1 cellular context compared by ENCODE assay signal in the genomic region with DNA sequence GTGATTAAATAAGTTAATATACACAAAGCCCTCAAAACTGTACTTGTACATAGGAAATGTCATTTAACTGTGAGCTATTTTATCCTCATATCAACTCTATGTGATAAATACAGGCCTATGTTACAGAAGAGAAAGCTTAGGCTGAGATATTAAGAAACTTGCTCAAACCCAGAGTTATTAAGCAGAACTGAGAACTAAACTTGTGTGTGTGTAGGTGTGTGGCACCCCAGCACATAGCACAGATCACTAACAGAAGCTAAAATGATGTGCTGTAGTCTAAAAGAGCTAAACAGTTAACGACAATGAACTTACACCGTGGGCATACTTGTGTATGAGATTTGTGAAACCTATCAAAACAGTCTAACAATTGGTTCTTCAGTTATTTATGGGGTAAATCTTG.
TF ChIP-seq lines count a peak whose summit lies in the region.

No MANE protein-coding gene starts in this region.

TF ChIP-seq in HepG2, 621 proteins besides CTCF, POLR2A, EP300 and RAD21 (continued from another document):
- TF ChIP-seq, protein P1, sequence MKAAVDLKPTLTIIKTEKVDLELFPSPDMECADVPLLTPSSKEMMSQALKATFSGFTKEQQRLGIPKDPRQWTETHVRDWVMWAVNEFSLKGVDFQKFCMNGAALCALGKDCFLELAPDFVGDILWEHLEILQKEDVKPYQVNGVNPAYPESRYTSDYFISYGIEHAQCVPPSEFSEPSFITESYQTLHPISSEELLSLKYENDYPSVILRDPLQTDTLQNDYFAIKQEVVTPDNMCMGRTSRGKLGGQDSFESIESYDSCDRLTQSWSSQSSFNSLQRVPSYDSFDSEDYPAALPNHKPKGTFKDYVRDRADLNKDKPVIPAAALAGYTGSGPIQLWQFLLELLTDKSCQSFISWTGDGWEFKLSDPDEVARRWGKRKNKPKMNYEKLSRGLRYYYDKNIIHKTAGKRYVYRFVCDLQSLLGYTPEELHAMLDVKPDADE (CRISPR knock-in tag; IDR thresholded peaks at IDR 0.05) = no peak
- TF ChIP-seq ZNF431 (CRISPR knock-in tag; IDR thresholded peaks at IDR 0.05; ENCODE audit: borderline replicate concordance, low read depth) (no peak), ZFX (CRISPR knock-in tag; IDR thresholded peaks at IDR 0.05; ENCODE audit: low read depth) (no peak)
- TF ChIP-seq, protein P2, sequence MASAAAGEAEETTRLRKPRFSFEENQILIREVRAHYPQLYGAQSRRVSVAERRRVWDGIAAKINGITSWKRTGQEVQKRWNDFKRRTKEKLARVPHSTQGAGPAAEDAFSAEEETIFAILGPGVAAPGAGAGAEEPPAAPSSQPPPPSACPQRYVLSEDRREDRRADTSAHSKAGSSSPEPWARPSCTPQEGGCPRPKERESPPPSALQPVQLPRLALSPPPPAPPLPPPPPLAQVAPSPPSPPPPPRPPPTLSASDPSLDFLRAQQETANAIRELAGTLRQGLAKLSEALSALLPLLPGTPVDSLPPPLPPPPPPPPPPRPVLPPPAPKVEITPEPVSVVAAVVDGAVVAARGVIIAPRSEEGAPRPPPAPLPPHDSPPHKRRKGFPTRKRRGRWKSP (CRISPR knock-in tag; IDR thresholded peaks at IDR 0.05) = no peak
- TF ChIP-seq, protein P3, sequence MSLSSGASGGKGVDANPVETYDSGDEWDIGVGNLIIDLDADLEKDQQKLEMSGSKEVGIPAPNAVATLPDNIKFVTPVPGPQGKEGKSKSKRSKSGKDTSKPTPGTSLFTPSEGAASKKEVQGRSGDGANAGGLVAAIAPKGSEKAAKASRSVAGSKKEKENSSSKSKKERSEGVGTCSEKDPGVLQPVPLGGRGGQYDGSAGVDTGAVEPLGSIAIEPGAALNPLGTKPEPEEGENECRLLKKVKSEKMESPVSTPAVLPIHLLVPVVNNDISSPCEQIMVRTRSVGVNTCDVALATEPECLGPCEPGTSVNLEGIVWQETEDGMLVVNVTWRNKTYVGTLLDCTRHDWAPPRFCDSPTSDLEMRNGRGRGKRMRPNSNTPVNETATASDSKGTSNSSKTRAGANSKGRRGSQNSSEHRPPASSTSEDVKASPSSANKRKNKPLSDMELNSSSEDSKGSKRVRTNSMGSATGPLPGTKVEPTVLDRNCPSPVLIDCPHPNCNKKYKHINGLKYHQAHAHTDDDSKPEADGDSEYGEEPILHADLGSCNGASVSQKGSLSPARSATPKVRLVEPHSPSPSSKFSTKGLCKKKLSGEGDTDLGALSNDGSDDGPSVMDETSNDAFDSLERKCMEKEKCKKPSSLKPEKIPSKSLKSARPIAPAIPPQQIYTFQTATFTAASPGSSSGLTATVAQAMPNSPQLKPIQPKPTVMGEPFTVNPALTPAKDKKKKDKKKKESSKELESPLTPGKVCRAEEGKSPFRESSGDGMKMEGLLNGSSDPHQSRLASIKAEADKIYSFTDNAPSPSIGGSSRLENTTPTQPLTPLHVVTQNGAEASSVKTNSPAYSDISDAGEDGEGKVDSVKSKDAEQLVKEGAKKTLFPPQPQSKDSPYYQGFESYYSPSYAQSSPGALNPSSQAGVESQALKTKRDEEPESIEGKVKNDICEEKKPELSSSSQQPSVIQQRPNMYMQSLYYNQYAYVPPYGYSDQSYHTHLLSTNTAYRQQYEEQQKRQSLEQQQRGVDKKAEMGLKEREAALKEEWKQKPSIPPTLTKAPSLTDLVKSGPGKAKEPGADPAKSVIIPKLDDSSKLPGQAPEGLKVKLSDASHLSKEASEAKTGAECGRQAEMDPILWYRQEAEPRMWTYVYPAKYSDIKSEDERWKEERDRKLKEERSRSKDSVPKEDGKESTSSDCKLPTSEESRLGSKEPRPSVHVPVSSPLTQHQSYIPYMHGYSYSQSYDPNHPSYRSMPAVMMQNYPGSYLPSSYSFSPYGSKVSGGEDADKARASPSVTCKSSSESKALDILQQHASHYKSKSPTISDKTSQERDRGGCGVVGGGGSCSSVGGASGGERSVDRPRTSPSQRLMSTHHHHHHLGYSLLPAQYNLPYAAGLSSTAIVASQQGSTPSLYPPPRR (CRISPR knock-in tag; IDR thresholded peaks at IDR 0.05; ENCODE audit: borderline replicate concordance) = no peak
- TF ChIP-seq, protein P4, sequence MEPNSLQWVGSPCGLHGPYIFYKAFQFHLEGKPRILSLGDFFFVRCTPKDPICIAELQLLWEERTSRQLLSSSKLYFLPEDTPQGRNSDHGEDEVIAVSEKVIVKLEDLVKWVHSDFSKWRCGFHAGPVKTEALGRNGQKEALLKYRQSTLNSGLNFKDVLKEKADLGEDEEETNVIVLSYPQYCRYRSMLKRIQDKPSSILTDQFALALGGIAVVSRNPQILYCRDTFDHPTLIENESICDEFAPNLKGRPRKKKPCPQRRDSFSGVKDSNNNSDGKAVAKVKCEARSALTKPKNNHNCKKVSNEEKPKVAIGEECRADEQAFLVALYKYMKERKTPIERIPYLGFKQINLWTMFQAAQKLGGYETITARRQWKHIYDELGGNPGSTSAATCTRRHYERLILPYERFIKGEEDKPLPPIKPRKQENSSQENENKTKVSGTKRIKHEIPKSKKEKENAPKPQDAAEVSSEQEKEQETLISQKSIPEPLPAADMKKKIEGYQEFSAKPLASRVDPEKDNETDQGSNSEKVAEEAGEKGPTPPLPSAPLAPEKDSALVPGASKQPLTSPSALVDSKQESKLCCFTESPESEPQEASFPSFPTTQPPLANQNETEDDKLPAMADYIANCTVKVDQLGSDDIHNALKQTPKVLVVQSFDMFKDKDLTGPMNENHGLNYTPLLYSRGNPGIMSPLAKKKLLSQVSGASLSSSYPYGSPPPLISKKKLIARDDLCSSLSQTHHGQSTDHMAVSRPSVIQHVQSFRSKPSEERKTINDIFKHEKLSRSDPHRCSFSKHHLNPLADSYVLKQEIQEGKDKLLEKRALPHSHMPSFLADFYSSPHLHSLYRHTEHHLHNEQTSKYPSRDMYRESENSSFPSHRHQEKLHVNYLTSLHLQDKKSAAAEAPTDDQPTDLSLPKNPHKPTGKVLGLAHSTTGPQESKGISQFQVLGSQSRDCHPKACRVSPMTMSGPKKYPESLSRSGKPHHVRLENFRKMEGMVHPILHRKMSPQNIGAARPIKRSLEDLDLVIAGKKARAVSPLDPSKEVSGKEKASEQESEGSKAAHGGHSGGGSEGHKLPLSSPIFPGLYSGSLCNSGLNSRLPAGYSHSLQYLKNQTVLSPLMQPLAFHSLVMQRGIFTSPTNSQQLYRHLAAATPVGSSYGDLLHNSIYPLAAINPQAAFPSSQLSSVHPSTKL (CRISPR knock-in tag; IDR thresholded peaks at IDR 0.05) = no peak
- TF ChIP-seq, protein P5, sequence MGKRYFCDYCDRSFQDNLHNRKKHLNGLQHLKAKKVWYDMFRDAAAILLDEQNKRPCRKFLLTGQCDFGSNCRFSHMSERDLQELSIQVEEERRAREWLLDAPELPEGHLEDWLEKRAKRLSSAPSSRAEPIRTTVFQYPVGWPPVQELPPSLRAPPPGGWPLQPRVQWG (CRISPR knock-in tag; IDR thresholded peaks at IDR 0.05; ENCODE audit: borderline replicate concordance, low read depth) = no peak
